ENCODE assay signal across 1 cellular context in the genomic region with DNA sequence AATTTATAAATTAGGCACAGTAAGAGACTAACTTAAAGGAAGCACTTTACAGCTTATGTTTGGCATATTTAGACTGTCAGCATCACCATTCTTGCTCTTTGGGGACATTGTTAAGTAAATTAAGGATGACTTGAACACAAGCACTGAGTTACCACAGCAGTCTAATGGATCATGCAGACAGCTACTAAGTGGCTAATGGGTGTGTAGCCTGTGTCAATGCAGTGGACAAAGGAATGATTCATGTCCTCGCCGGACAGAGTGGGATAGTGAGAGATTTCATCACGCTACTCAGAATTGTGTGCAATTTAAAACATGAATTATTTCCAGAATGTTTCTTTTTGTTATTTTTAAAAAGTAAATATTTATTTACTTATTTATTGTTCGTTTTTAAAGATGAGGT.
TF ChIP-seq lines count a peak whose summit lies in the region.

No MANE protein-coding gene starts in this region.

TF ChIP-seq in SK-N-SH treated with all-trans-retinoic acid at 6 μM for 48 hours, 23 proteins besides CTCF, POLR2A, EP300 and RAD21 (continued from another document):
- TF ChIP-seq, protein P1, sequence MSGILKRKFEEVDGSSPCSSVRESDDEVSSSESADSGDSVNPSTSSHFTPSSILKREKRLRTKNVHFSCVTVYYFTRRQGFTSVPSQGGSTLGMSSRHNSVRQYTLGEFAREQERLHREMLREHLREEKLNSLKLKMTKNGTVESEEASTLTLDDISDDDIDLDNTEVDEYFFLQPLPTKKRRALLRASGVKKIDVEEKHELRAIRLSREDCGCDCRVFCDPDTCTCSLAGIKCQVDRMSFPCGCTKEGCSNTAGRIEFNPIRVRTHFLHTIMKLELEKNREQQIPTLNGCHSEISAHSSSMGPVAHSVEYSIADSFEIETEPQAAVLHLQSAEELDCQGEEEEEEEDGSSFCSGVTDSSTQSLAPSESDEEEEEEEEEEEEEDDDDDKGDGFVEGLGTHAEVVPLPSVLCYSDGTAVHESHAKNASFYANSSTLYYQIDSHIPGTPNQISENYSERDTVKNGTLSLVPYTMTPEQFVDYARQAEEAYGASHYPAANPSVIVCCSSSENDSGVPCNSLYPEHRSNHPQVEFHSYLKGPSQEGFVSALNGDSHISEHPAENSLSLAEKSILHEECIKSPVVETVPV (CRISPR knock-in tag; IDR thresholded peaks at IDR 0.05): no peak
- TF ChIP-seq ZNF8 (CRISPR knock-in tag; IDR thresholded peaks at IDR 0.05) (no peak), BACH2 (CRISPR knock-in tag; IDR thresholded peaks at IDR 0.05; ENCODE audit: borderline replicate concordance) (no peak), ISL1 (CRISPR knock-in tag; IDR thresholded peaks at IDR 0.05) (no peak), ZC3H10 (CRISPR knock-in tag; IDR thresholded peaks at IDR 0.05) (no peak), PPARA (CRISPR knock-in tag; IDR thresholded peaks at IDR 0.05; ENCODE audit: borderline replicate concordance) (no peak), ZNF565 (CRISPR knock-in tag; conservative IDR thresholded peaks at IDR 0.05; ENCODE audit: low read depth) (no peak), ZFP30 (CRISPR knock-in tag; IDR thresholded peaks at IDR 0.05) (no peak)
- TF ChIP-seq, protein P2, sequence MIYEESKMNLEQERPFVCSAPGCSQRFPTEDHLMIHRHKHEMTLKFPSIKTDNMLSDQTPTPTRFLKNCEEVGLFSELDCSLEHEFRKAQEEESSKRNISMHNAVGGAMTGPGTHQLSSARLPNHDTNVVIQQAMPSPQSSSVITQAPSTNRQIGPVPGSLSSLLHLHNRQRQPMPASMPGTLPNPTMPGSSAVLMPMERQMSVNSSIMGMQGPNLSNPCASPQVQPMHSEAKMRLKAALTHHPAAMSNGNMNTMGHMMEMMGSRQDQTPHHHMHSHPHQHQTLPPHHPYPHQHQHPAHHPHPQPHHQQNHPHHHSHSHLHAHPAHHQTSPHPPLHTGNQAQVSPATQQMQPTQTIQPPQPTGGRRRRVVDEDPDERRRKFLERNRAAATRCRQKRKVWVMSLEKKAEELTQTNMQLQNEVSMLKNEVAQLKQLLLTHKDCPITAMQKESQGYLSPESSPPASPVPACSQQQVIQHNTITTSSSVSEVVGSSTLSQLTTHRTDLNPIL (CRISPR knock-in tag; IDR thresholded peaks at IDR 0.05; ENCODE audit: low read depth): no peak
- TF ChIP-seq, protein P3, sequence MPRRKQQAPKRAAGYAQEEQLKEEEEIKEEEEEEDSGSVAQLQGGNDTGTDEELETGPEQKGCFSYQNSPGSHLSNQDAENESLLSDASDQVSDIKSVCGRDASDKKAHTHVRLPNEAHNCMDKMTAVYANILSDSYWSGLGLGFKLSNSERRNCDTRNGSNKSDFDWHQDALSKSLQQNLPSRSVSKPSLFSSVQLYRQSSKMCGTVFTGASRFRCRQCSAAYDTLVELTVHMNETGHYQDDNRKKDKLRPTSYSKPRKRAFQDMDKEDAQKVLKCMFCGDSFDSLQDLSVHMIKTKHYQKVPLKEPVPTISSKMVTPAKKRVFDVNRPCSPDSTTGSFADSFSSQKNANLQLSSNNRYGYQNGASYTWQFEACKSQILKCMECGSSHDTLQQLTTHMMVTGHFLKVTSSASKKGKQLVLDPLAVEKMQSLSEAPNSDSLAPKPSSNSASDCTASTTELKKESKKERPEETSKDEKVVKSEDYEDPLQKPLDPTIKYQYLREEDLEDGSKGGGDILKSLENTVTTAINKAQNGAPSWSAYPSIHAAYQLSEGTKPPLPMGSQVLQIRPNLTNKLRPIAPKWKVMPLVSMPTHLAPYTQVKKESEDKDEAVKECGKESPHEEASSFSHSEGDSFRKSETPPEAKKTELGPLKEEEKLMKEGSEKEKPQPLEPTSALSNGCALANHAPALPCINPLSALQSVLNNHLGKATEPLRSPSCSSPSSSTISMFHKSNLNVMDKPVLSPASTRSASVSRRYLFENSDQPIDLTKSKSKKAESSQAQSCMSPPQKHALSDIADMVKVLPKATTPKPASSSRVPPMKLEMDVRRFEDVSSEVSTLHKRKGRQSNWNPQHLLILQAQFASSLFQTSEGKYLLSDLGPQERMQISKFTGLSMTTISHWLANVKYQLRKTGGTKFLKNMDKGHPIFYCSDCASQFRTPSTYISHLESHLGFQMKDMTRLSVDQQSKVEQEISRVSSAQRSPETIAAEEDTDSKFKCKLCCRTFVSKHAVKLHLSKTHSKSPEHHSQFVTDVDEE (CRISPR knock-in tag; IDR thresholded peaks at IDR 0.05): no peak
